19 cellular contexts compared by ENCODE assay signal in the genomic region with DNA sequence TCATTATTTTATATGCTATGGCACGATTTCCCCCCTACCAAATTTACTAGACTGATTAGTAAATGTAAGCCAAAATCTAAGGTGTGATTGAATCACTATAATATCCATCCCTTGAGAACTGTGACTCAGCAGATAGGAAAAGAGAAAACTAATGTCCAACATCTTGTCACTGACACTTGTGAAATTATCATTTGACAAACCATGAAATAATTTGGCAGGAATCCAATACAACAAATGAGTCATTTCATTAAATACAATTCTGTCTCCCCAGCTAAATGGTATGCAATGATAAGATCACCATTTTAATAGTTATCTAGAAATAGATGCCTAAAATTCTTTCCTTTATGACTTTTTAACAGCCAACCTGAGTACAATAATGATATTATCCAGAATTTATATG.
"Had no signal": no experiment of that assay in that cellular context is flagged by ENCODE, and none has a peak within 500 bp of the region (broad histone marks: within the 10 kb centered on the region; RNA-seq: fewer than 3 reads in every experiment).

No MANE protein-coding gene starts in this region.

- H3K4me1 Mint-ChIP-seq: activated naive CD4-positive, alpha-beta T cell treated with anti-CD3 and anti-CD28 coated beads, Interleukin-2, amount 10 ng/mL, durations not matched to agents 7 days and 5 days; activated T-helper 17 cell treated with anti-CD3 and anti-CD28 coated beads, Interleukin-2, amount 50 U/mL, for 72 hours; naive thymus-derived CD8-positive, alpha-beta T cell; stimulated activated effector memory CD8-positive, alpha-beta T cell treated with anti-CD3 and anti-CD28 coated beads, Interleukin-12 subunit alpha, Interleukin-12 subunit beta, amount 100 ng/mL, for 72 hours had no signal

- H3K27me3 ChIP-seq: gastroesophageal sphincter, heart right ventricle had no signal

- H3K36me3 ChIP-seq: gastroesophageal sphincter, heart right ventricle, pancreas, thoracic aorta had no signal

- ATAC-seq: activated T-helper 17 cell treated with anti-CD3 and anti-CD28 coated beads, Interleukin-2, amount 50 U/mL, for 72 hours; gastroesophageal sphincter; mucosa of descending colon; naive thymus-derived CD8-positive, alpha-beta T cell; pancreas; stimulated activated effector memory CD8-positive, alpha-beta T cell treated with anti-CD3 and anti-CD28 coated beads, Interleukin-12 subunit alpha, Interleukin-12 subunit beta, amount 100 ng/mL, for 72 hours had no signal

- H3K9me3 Mint-ChIP-seq: activated naive CD4-positive, alpha-beta T cell treated with anti-CD3 and anti-CD28 coated beads, Interleukin-2, amount 10 ng/mL, durations not matched to agents 7 days and 5 days had no signal

- H3K4me3 Mint-ChIP-seq: activated naive CD4-positive, alpha-beta T cell treated with anti-CD3 and anti-CD28 coated beads, Interleukin-2, amount 10 ng/mL, durations not matched to agents 7 days and 5 days; activated T-helper 17 cell treated with anti-CD3 and anti-CD28 coated beads, Interleukin-2, amount 50 U/mL, for 72 hours; naive thymus-derived CD8-positive, alpha-beta T cell; stimulated activated effector memory CD8-positive, alpha-beta T cell treated with anti-CD3 and anti-CD28 coated beads, Interleukin-12 subunit alpha, Interleukin-12 subunit beta, amount 100 ng/mL, for 72 hours had no signal

- H3K27me3 Mint-ChIP-seq: activated naive CD4-positive, alpha-beta T cell treated with anti-CD3 and anti-CD28 coated beads, Interleukin-2, amount 10 ng/mL, durations not matched to agents 7 days and 5 days; activated T-helper 17 cell treated with anti-CD3 and anti-CD28 coated beads, Interleukin-2, amount 50 U/mL, for 72 hours; naive thymus-derived CD8-positive, alpha-beta T cell had no signal

- H3K27ac ChIP-seq: coronary artery, gastroesophageal sphincter, pancreas, thoracic aorta, VCaP had no signal

- DNase-seq: activated CD4-positive, alpha-beta T cell treated with anti-CD3 and anti-CD28 coated beads for 1 hour; activated CD4-positive, alpha-beta T cell treated with anti-CD3 and anti-CD28 coated beads, Interleukin-2, amount 50 U/mL, for 4 hours; activated naive CD4-positive, alpha-beta T cell treated with anti-CD3 and anti-CD28 coated beads, Interleukin-2, amount 10 ng/mL, durations not matched to agents 7 days and 5 days; caudate nucleus; effector CD4-positive, alpha-beta T cell; heart right ventricle; mucosa of descending colon; naive thymus-derived CD8-positive, alpha-beta T cell; pancreas; stimulated activated CD4-positive, alpha-beta T cell treated with anti-CD3 and anti-CD28 coated beads, Interleukin-12 subunit alpha, Interleukin-12 subunit beta, amount 100 ng/mL, for 4 hours; stimulated activated CD4-positive, alpha-beta T cell treated with anti-CD3 and anti-CD28 coated beads, Interleukin-2, amount 100 ng/mL, for 24 hours; T-helper 1 cell; T1000 had no signal

- H3K4me1 ChIP-seq: pancreas had no signal

- H3K9me3 ChIP-seq: gastroesophageal sphincter, heart right ventricle, pancreas, thoracic aorta had no signal

- H3K27ac Mint-ChIP-seq: activated naive CD4-positive, alpha-beta T cell treated with anti-CD3 and anti-CD28 coated beads, Interleukin-2, amount 10 ng/mL, durations not matched to agents 7 days and 5 days; activated T-helper 17 cell treated with anti-CD3 and anti-CD28 coated beads, Interleukin-2, amount 50 U/mL, for 72 hours; naive thymus-derived CD8-positive, alpha-beta T cell; stimulated activated effector memory CD8-positive, alpha-beta T cell treated with anti-CD3 and anti-CD28 coated beads, Interleukin-12 subunit alpha, Interleukin-12 subunit beta, amount 100 ng/mL, for 72 hours had no signal

- H3K36me3 Mint-ChIP-seq: activated naive CD4-positive, alpha-beta T cell treated with anti-CD3 and anti-CD28 coated beads, Interleukin-2, amount 10 ng/mL, durations not matched to agents 7 days and 5 days; naive thymus-derived CD8-positive, alpha-beta T cell; stimulated activated effector memory CD8-positive, alpha-beta T cell treated with anti-CD3 and anti-CD28 coated beads, Interleukin-12 subunit alpha, Interleukin-12 subunit beta, amount 100 ng/mL, for 72 hours had no signal

- H3K4me3 ChIP-seq: coronary artery, gastroesophageal sphincter, heart right ventricle, mucosa of descending colon, pancreas, thoracic aorta had no signal
